In genomic region chr3:108845709-108846293, GRCh38 we compare ENCODE assay signal across 19 cellular contexts. TPM values are rescaled to one million over a fixed set of nuclear protein-coding genes. Genes with fewer than 3 reads are reported as not detected.
DNase-seq lines count a peak whose midpoint lies in the region; ATAC-seq and TF ChIP-seq lines count a peak whose summit lies in the region.
"Had no signal": no experiment of that assay in that cellular context is flagged by ENCODE, and none has a peak within 500 bp of the region (broad histone marks: within the 10 kb centered on the region; RNA-seq: fewer than 3 reads in every experiment).

No MANE protein-coding gene starts in this region.

- peak overlapping the region; percentile 65 for H3K27ac Mint-ChIP-seq in T-helper 1 cell treated with Interleukin-12 subunit alpha and Interleukin-12 subunit beta and Interleukin-4 antibody, amounts not matched to agents 30 μg/mL and 1 μg/mL, for 36 hours
- peak overlapping the region; percentile 65 for H3K27ac Mint-ChIP-seq in activated naive CD4-positive, alpha-beta T cell treated with anti-CD3 and anti-CD28 coated beads for 36 hours
- peak overlapping the region; percentile 61 for H3K27ac Mint-ChIP-seq in T-helper 17 cell
- peak overlapping the region; percentile 58 to 93 (median 76) for H3K27ac Mint-ChIP-seq in naive thymus-derived CD4-positive, alpha-beta T cell

- peaks cover 61% of the 10 kb centered on the region for H3K36me3 Mint-ChIP-seq in T-helper 1 cell treated with Interleukin-12 subunit alpha and Interleukin-12 subunit beta and Interleukin-4 antibody, amounts not matched to agents 30 μg/mL and 1 μg/mL, for 36 hours (ENCODE audit: low read depth)
- H3K36me3 Mint-ChIP-seq in activated naive CD4-positive, alpha-beta T cell treated with anti-CD3 and anti-CD28 coated beads for 36 hours (ENCODE audit: low read depth) = peaks cover 18% of the 10 kb centered on the region
- H3K36me3 Mint-ChIP-seq in T-helper 17 cell (ENCODE audit: low read depth) = peaks cover 17% of the 10 kb centered on the region
- peaks cover 10 to 70% (median 65%) of the 10 kb centered on the region in 5 donors for H3K36me3 Mint-ChIP-seq in naive thymus-derived CD4-positive, alpha-beta T cell

- no peaks in the 10 kb centered on the region for H3K9me3 Mint-ChIP-seq in T-helper 1 cell treated with Interleukin-12 subunit alpha and Interleukin-12 subunit beta and Interleukin-4 antibody, amounts not matched to agents 30 μg/mL and 1 μg/mL, for 36 hours
- H3K9me3 Mint-ChIP-seq in activated naive CD4-positive, alpha-beta T cell treated with anti-CD3 and anti-CD28 coated beads for 36 hours = no peaks in the 10 kb centered on the region
- no peaks in the 10 kb centered on the region for H3K9me3 Mint-ChIP-seq in naive thymus-derived CD4-positive, alpha-beta T cell

- TF ChIP-seq CTCF in prostate gland (IDR thresholded peaks at IDR 0.05) = no peak

- no peak overlapping the region for H3K4me3 ChIP-seq in naive thymus-derived CD4-positive, alpha-beta T cell (ENCODE audit: low read length)
- no peak overlapping the region for H3K4me3 ChIP-seq in prostate gland
- H3K4me3 ChIP-seq: PC-9 had no signal

- peak overlapping the region; percentile 21 for H3K27ac ChIP-seq in naive thymus-derived CD4-positive, alpha-beta T cell (ENCODE audit: low read depth, low read length)
- H3K27ac ChIP-seq in prostate gland = no peak overlapping the region
- H3K27ac ChIP-seq: PC-9 had no signal

- WGBS in prostate gland = 84% methylated on average over 5 of the region's 5 CpGs

- H3K36me3 ChIP-seq in naive thymus-derived CD4-positive, alpha-beta T cell (ENCODE audit: control insufficient read depth in 2 of 3, insufficient read depth in 3 of 3, low read length in 3 of 3) = peaks cover 18 to 33% (median 21%) of the 10 kb centered on the region in 3 experiments
- H3K36me3 ChIP-seq in prostate gland = no peaks in the 10 kb centered on the region

- H3K4me1 ChIP-seq in naive thymus-derived CD4-positive, alpha-beta T cell (ENCODE audit: control insufficient read depth in 2 of 2, insufficient read depth in 2 of 2, low read length in 2 of 2) = peaks cover 18 to 59% of the 10 kb centered on the region in 2 donors
- H3K4me1 ChIP-seq in prostate gland (replicated peaks) = no peaks in the 10 kb centered on the region

- DNase-seq in T-helper 1 cell (no peak), T-helper 17 cell (no peak), prostate gland (ENCODE audit: low spot score) (no peak)
- DNase-seq in activated naive CD4-positive, alpha-beta T cell treated with anti-CD3 and anti-CD28 coated beads for 36 hours = no peak
- no peak for DNase-seq in activated naive CD4-positive, alpha-beta T cell (lab: John Stamatoyannopoulos, UW)
- DNase-seq in naive thymus-derived CD4-positive, alpha-beta T cell = no peak
- DNase-seq: DMS 273 treated with DMSO at 0.1 percent for 48 hours, KBM-7, MV-4-11, NCI-H2029, NCI-H2171 treated with DMSO at 0.1 percent for 48 hours, NCI-H774, PC-9 had no signal

- H3K9me3 ChIP-seq in T-helper 17 cell (ENCODE audit: control insufficient read depth, low read length, poor library complexity, severe bottlenecking) (no peaks in the 10 kb centered on the region), prostate gland (no peaks in the 10 kb centered on the region)
- H3K9me3 ChIP-seq in naive thymus-derived CD4-positive, alpha-beta T cell (ENCODE audit: control insufficient read depth in 2 of 3, low read length in 3 of 3) = no peaks in the 10 kb centered on the region

- peaks cover 70% of the 10 kb centered on the region for H3K4me1 Mint-ChIP-seq in T-helper 1 cell treated with Interleukin-12 subunit alpha and Interleukin-12 subunit beta and Interleukin-4 antibody, amounts not matched to agents 30 μg/mL and 1 μg/mL, for 36 hours (ENCODE audit: low read depth)
- H3K4me1 Mint-ChIP-seq in activated naive CD4-positive, alpha-beta T cell treated with anti-CD3 and anti-CD28 coated beads for 36 hours (ENCODE audit: low read depth) = peaks cover 76% of the 10 kb centered on the region
- peaks cover 60% of the 10 kb centered on the region for H3K4me1 Mint-ChIP-seq in T-helper 17 cell
- H3K4me1 Mint-ChIP-seq in naive thymus-derived CD4-positive, alpha-beta T cell = peaks cover 44 to 86% (median 79%) of the 10 kb centered on the region in 7 donors

- H3K27me3 ChIP-seq in naive thymus-derived CD4-positive, alpha-beta T cell (ENCODE audit: control insufficient read depth in 2 of 2, insufficient read depth in 2 of 2, low read length in 2 of 2) = no peaks in the 10 kb centered on the region
- no peaks in the 10 kb centered on the region for H3K27me3 ChIP-seq in prostate gland (replicated peaks; ENCODE audit: insufficient read depth)

- POLR2A ChIA-PET in naive thymus-derived CD4-positive, alpha-beta T cell (lab: Charles Lee) = interaction anchor here (1.4 kb wide), 1 partner anchor 10 kb away, joined by 4 read pairs; no protein-coding TSS in a partner anchor

- ATAC-seq in T-helper 17 cell (no peak), HG03135 (IDR thresholded peaks at IDR 0.05; ENCODE audit: unreplicated experiment) (no peak)
- peak; percentile 20 for ATAC-seq in naive thymus-derived CD4-positive, alpha-beta T cell

- intact Hi-C loops in activated naive CD4-positive, alpha-beta T cell treated with anti-CD3 and anti-CD28 coated beads for 36 hours (cut with micrococcal nuclease) = loop anchor here (1.0 kb wide), 1 partner anchor 8 kb away; no protein-coding TSS in a partner anchor
- intact Hi-C loops in naive thymus-derived CD4-positive, alpha-beta T cell (cut with micrococcal nuclease) = loop anchor here (1.0 to 2.0 kb wide), 5 partner anchors 8 to 69 kb away; no protein-coding TSS in a partner anchor
- intact Hi-C loops in prostate gland (cut with DNase I) = no loop called here

- no peak for TF ChIP-seq POLR2A in prostate gland (IDR thresholded peaks at IDR 0.05)

- peak overlapping the region; percentile 22 for H3K4me3 Mint-ChIP-seq in T-helper 1 cell treated with Interleukin-12 subunit alpha and Interleukin-12 subunit beta and Interleukin-4 antibody, amounts not matched to agents 30 μg/mL and 1 μg/mL, for 36 hours
- peak overlapping the region; percentile 41 for H3K4me3 Mint-ChIP-seq in activated naive CD4-positive, alpha-beta T cell treated with anti-CD3 and anti-CD28 coated beads for 36 hours
- peak overlapping the region; percentile 37 for H3K4me3 Mint-ChIP-seq in T-helper 17 cell
- H3K4me3 Mint-ChIP-seq in naive thymus-derived CD4-positive, alpha-beta T cell = peak overlapping the region; percentile 26 to 83 (median 56)

- H3K27me3 Mint-ChIP-seq in T-helper 1 cell treated with Interleukin-12 subunit alpha and Interleukin-12 subunit beta and Interleukin-4 antibody, amounts not matched to agents 30 μg/mL and 1 μg/mL, for 36 hours (ENCODE audit: low read depth) = no peaks in the 10 kb centered on the region
- H3K27me3 Mint-ChIP-seq in activated naive CD4-positive, alpha-beta T cell treated with anti-CD3 and anti-CD28 coated beads for 36 hours (ENCODE audit: low read depth) = no peaks in the 10 kb centered on the region
- no peaks in the 10 kb centered on the region for H3K27me3 Mint-ChIP-seq in T-helper 17 cell
- no peaks in the 10 kb centered on the region for H3K27me3 Mint-ChIP-seq in naive thymus-derived CD4-positive, alpha-beta T cell

- CTCF ChIA-PET in activated naive CD4-positive, alpha-beta T cell treated with anti-CD3 and anti-CD28 coated beads for 36 hours (lab: Charles Lee) = interaction anchor here (2.1 kb wide), 1 partner anchor 68 kb away, joined by 6 read pairs; no protein-coding TSS in a partner anchor
- CTCF ChIA-PET in naive thymus-derived CD4-positive, alpha-beta T cell (lab: Charles Lee) = no interaction called here

RNA-seq across cellular contexts. Expression of gene TRAT1, which starts 23.2 kb away (rescaled TPM):
- total RNA-seq in activated naive CD4-positive, alpha-beta T cell treated with anti-CD3 and anti-CD28 coated beads for 36 hours = 10 to 100 TPM; 17.7 to 19.8 TPM
- total RNA-seq in T-helper 17 cell (100 to 1,000 TPM in 1 of 2 donors, 10 to 100 TPM in 1; 87.0 to 100 TPM), prostate gland (not detected)
- total RNA-seq in naive thymus-derived CD4-positive, alpha-beta T cell = 100 to 1,000 TPM in 4 of 5 experiments, 10 to 100 TPM in 1; 85.5 to 166 (median 146) TPM
- polyA plus RNA-seq in naive thymus-derived CD4-positive, alpha-beta T cell = 100 to 1,000 TPM; 205 to 326 TPM
- total RNA-seq: A172, H1, NCI-H460, PC-9 had no signal
- polyA plus RNA-seq: BJ, H1 had no signal

Comparison
In these comparisons a context has a peak if more than half of its experiments do, and no peak if none do; other contexts are left out.
1. RNA of gene TRAT1, which starts 23.2 kb away (total RNA-seq): 85.5 to 166 TPM in naive thymus-derived CD4-positive, alpha-beta T cell, 87.0 to 100 TPM in T-helper 17 cell and 17.7 to 19.8 TPM in activated naive CD4-positive, alpha-beta T cell treated with anti-CD3 and anti-CD28 coated beads for 36 hours; not detected in prostate gland; every median in the first group is over 10 times any median in the second.
2. Peak in every context shown above with its lines, with median percentiles within 50 percentile points of each other: H3K27ac Mint-ChIP-seq and H3K4me3 Mint-ChIP-seq.